27 cellular contexts compared by ENCODE assay signal in the genomic region with DNA sequence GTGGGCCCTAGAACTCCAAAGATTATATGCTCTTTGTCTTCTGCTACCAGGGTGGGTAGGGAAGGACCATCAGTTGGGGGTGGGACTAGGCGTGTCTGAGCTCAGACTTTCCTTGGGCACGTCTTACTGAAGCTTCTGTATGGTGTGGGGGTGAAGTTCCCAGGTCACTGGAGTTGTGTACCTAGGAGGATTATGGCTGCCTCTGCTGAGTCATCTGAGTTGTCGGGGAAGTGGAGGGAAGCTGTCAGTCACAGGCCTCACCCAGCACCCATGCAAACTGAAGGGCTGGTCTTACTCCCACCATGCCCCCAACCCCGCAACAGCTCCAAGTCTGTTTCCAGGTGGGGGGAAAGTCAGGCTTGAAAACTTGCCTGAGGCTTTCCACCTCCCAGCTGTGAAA.
"Had no signal": no experiment of that assay in that cellular context is flagged by ENCODE, and none has a peak within 500 bp of the region (broad histone marks: within the 10 kb centered on the region; RNA-seq: fewer than 3 reads in every experiment).

No MANE protein-coding gene starts in this region.

- FAIRE-seq: urothelium cell line had no signal

- H3K36me3 ChIP-seq: stomach, suprapubic skin, thoracic aorta, thyroid gland, tibial artery, tibial nerve, transverse colon, upper lobe of left lung, upper lobe of right lung, uterus, vagina had no signal

- H3K9me3 ChIP-seq: suprapubic skin, testis, thoracic aorta, thyroid gland, tibial artery, transverse colon, upper lobe of left lung, upper lobe of right lung, vagina had no signal

- ATAC-seq: stimulated activated effector memory CD8-positive, alpha-beta T cell treated with anti-CD3 and anti-CD28 coated beads, Interleukin-12 subunit alpha, Interleukin-12 subunit beta, amount 100 ng/mL, for 72 hours; stimulated activated memory B cell treated with anti-CD40 and anti-IgM and Interleukin-4, amounts not matched to agents 10 μg/mL and 1 μg/mL and 100 μg/mL, for 72 hours; stimulated activated naive B cell treated with anti-CD40 and anti-IgM and Interleukin-4, amounts not matched to agents 10 μg/mL and 1 μg/mL and 100 μg/mL, for 72 hours; stimulated activated naive CD8-positive, alpha-beta T cell treated with anti-CD3 and anti-CD28 coated beads, Interleukin-15, amount 100 ng/mL, for 72 hours; stimulated activated naive CD8-positive, alpha-beta T cell treated with anti-CD3 and anti-CD28 coated beads, Interleukin-15, Interleukin-2, amounts not matched to agents 100 U/mL and 50 U/mL, for 24 hours; upper lobe of right lung had no signal

- H3K4me3 ChIP-seq: stomach, suprapubic skin, testis, thoracic aorta, thyroid gland, tibial artery, tibial nerve, transverse colon, upper lobe of left lung, upper lobe of right lung, uterus, vagina had no signal

- DNase-seq: stimulated activated CD4-positive, alpha-beta T cell treated with anti-CD3 and anti-CD28 coated beads, Interleukin-2, amount 100 ng/mL, for 48 hours; stimulated activated CD4-positive, alpha-beta T cell treated with anti-CD3 and anti-CD28 coated beads, Interleukin-4, amount 100 ng/mL, for 1 hour; stimulated activated CD4-positive, alpha-beta T cell treated with anti-CD3 and anti-CD28 coated beads, Interleukin-4, amount 100 ng/mL, for 24 hours; stimulated activated CD4-positive, alpha-beta T cell treated with anti-CD3 and anti-CD28 coated beads, Interleukin-4, amount 100 ng/mL, for 4 hours; stimulated activated CD8-positive, alpha-beta memory T cell treated with anti-CD3 and anti-CD28 coated beads, Interleukin-4, amount 100 ng/mL, for 48 hours; stimulated activated naive B cell treated with anti-CD40 and anti-IgM and Interleukin-4, amounts not matched to agents 10 μg/mL and 1 μg/mL and 100 μg/mL, for 72 hours; stimulated activated naive CD4-positive, alpha-beta T cell; stimulated activated naive CD4-positive, alpha-beta T cell treated with Interleukin-2 at 50 U/mL for 16 hours; stimulated activated naive CD8-positive, alpha-beta T cell treated with anti-CD3 and anti-CD28 coated beads, Interleukin-15, amount 100 ng/mL, for 72 hours; stimulated activated naive CD8-positive, alpha-beta T cell treated with anti-CD3 and anti-CD28 coated beads, Interleukin-15, Interleukin-2, amounts not matched to agents 100 U/mL and 50 U/mL, for 24 hours; stomach; substantia nigra; testis; thyroid gland; tibial artery; transverse colon; trophoblast cell; upper lobe of left lung; upper lobe of right lung; uterus had no signal

- H3K4me1 ChIP-seq: stomach, suprapubic skin, testis, thyroid gland, tibial artery, tibial nerve, transverse colon, upper lobe of left lung, upper lobe of right lung, uterus, vagina had no signal

- H3K27ac ChIP-seq: stomach, suprapubic skin, testis, thoracic aorta, thyroid gland, tibial artery, tibial nerve, transverse colon, upper lobe of left lung, upper lobe of right lung, uterus, vagina had no signal

- H3K27me3 ChIP-seq: stomach, suprapubic skin, testis, thyroid gland, tibial artery, tibial nerve, transverse colon, upper lobe of left lung, upper lobe of right lung, uterus, vagina had no signal
